ENCODE assay signal across 1 cellular context in genomic region chr12:53757095-53757770, GRCh38.
A peak's percentile ranks its signal among the peaks of the same experiment; 100 is the strongest.
TF ChIP-seq lines count a peak whose summit lies in the region.

No MANE protein-coding gene starts in this region.

TF ChIP-seq in GM12878, 131 proteins besides CTCF, POLR2A, EP300 and RAD21 (continued from another document and continues in another):
- TF ChIP-seq E4F1 (IDR thresholded peaks at IDR 0.05; ENCODE audit: borderline replicate concordance, partially characterized antibody) (no peak), E2F8 (IDR thresholded peaks at IDR 0.05; ENCODE audit: low read depth, partially characterized antibody) (no peak), GATAD2B (conservative IDR thresholded peaks at IDR 0.05; ENCODE audit: low read depth) (0 out of 2 replicates have a peak, but pooled peaks have one; percentile 43), RUNX3 (IDR thresholded peaks at IDR 0.05; ENCODE audit: low read length) (no peak), HDGF (IDR thresholded peaks at IDR 0.05) (no peak), YY1 (IDR thresholded peaks at IDR 0.05; ENCODE audit: low read depth, low read length) (peak; percentile 56), SRF (IDR thresholded peaks at IDR 0.05; ENCODE audit: low read depth in 2 of 2, low read length in 2 of 2) (no peak), CBX3 (IDR thresholded peaks at IDR 0.05; ENCODE audit: borderline replicate concordance, low read depth) (no peak), SMC3 (IDR thresholded peaks at IDR 0.05; ENCODE audit: borderline replicate concordance, low read length) (peak; percentile 46; the same call in 1 of the 2 replicates), CEBPB (IDR thresholded peaks at IDR 0.05; ENCODE audit: borderline replicate concordance in 1 of 2, low read depth in 2 of 2, low read length in 2 of 2) (no peak), MTA3 (IDR thresholded peaks at IDR 0.05; ENCODE audit: borderline replicate concordance, low read length) (no peak), RELA (IDR thresholded peaks at IDR 0.05; ENCODE audit: borderline replicate concordance, partially characterized antibody) (peak; percentile 47), DPF2 (IDR thresholded peaks at IDR 0.05) (0 out of 2 replicates have a peak, but pooled peaks have one; percentile 28), NBN (IDR thresholded peaks at IDR 0.05) (peak; percentile 18; the same call in 1 of the 2 replicates), HDAC6 (IDR thresholded peaks at IDR 0.05; ENCODE audit: unreplicated experiment) (no peak), ZNF24 (IDR thresholded peaks at IDR 0.05) (no peak), MEF2A (IDR thresholded peaks at IDR 0.05; ENCODE audit: insufficient read depth, low read depth, low read length) (no peak), CBX5 (IDR thresholded peaks at IDR 0.05; ENCODE audit: low read depth) (no peak), PAX5 (IDR thresholded peaks at IDR 0.05; ENCODE audit: borderline replicate concordance, low read depth, low read length) (0 out of 2 replicates have a peak, but pooled peaks have one; percentile 22), JUND (IDR thresholded peaks at IDR 0.05; ENCODE audit: low read depth, low read length) (no peak), IRF5 (IDR thresholded peaks at IDR 0.05; ENCODE audit: borderline replicate concordance) (no peak), SUZ12 (IDR thresholded peaks at IDR 0.05; ENCODE audit: unreplicated experiment) (no peak), SUPT20H (IDR thresholded peaks at IDR 0.05; ENCODE audit: borderline replicate concordance, control insufficient read depth, low read depth, low read length) (no peak), BACH1 (IDR thresholded peaks at IDR 0.05; ENCODE audit: borderline replicate concordance) (no peak), NR2C1 (IDR thresholded peaks at IDR 0.05) (no peak), BCL11A (IDR thresholded peaks at IDR 0.05; ENCODE audit: low read depth, low read length) (no peak), WRNIP1 (IDR thresholded peaks at IDR 0.05; ENCODE audit: borderline replicate concordance, low read depth, low read length) (no peak), MXI1 (IDR thresholded peaks at IDR 0.05; ENCODE audit: low read depth, low read length) (peak; percentile 67; the same call in 1 of the 2 replicates), SREBF2 (IDR thresholded peaks at IDR 0.05; ENCODE audit: low read length) (no peak), STAT1 (conservative IDR thresholded peaks at IDR 0.05) (0 out of 2 replicates have a peak, but pooled peaks have one; percentile 26), KAT2A (conservative IDR thresholded peaks at IDR 0.05; ENCODE audit: control insufficient read depth, low read depth, low read length) (no peak), RELB (IDR thresholded peaks at IDR 0.05; ENCODE audit: low read depth) (no peak; the same call in 1 of the 2 replicates), LARP7 (IDR thresholded peaks at IDR 0.05) (no peak), CHD4 (IDR thresholded peaks at IDR 0.05) (no peak), YBX1 (IDR thresholded peaks at IDR 0.05) (no peak)
- TF ChIP-seq, protein P1, sequence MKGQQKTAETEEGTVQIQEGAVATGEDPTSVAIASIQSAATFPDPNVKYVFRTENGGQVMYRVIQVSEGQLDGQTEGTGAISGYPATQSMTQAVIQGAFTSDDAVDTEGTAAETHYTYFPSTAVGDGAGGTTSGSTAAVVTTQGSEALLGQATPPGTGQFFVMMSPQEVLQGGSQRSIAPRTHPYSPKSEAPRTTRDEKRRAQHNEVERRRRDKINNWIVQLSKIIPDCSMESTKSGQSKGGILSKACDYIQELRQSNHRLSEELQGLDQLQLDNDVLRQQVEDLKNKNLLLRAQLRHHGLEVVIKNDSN (IDR thresholded peaks at IDR 0.05; ENCODE audit: borderline replicate concordance, extremely low read length, insufficient read depth, low read depth, low read length), result no peak
- TF ChIP-seq, protein P2, sequence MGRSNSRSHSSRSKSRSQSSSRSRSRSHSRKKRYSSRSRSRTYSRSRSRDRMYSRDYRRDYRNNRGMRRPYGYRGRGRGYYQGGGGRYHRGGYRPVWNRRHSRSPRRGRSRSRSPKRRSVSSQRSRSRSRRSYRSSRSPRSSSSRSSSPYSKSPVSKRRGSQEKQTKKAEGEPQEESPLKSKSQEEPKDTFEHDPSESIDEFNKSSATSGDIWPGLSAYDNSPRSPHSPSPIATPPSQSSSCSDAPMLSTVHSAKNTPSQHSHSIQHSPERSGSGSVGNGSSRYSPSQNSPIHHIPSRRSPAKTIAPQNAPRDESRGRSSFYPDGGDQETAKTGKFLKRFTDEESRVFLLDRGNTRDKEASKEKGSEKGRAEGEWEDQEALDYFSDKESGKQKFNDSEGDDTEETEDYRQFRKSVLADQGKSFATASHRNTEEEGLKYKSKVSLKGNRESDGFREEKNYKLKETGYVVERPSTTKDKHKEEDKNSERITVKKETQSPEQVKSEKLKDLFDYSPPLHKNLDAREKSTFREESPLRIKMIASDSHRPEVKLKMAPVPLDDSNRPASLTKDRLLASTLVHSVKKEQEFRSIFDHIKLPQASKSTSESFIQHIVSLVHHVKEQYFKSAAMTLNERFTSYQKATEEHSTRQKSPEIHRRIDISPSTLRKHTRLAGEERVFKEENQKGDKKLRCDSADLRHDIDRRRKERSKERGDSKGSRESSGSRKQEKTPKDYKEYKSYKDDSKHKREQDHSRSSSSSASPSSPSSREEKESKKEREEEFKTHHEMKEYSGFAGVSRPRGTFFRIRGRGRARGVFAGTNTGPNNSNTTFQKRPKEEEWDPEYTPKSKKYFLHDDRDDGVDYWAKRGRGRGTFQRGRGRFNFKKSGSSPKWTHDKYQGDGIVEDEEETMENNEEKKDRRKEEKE (IDR thresholded peaks at IDR 0.05), result no peak
- TF ChIP-seq, protein P3, sequence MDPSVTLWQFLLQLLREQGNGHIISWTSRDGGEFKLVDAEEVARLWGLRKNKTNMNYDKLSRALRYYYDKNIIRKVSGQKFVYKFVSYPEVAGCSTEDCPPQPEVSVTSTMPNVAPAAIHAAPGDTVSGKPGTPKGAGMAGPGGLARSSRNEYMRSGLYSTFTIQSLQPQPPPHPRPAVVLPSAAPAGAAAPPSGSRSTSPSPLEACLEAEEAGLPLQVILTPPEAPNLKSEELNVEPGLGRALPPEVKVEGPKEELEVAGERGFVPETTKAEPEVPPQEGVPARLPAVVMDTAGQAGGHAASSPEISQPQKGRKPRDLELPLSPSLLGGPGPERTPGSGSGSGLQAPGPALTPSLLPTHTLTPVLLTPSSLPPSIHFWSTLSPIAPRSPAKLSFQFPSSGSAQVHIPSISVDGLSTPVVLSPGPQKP (IDR thresholded peaks at IDR 0.05; ENCODE audit: low read depth, low read length), result no peak; the same call in 1 of the 2 replicates
- TF ChIP-seq, protein P4, sequence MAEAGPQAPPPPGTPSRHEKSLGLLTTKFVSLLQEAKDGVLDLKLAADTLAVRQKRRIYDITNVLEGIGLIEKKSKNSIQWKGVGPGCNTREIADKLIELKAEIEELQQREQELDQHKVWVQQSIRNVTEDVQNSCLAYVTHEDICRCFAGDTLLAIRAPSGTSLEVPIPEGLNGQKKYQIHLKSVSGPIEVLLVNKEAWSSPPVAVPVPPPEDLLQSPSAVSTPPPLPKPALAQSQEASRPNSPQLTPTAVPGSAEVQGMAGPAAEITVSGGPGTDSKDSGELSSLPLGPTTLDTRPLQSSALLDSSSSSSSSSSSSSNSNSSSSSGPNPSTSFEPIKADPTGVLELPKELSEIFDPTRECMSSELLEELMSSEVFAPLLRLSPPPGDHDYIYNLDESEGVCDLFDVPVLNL (IDR thresholded peaks at IDR 0.05; ENCODE audit: low read depth, low read length), result no peak
- TF ChIP-seq, protein P5, sequence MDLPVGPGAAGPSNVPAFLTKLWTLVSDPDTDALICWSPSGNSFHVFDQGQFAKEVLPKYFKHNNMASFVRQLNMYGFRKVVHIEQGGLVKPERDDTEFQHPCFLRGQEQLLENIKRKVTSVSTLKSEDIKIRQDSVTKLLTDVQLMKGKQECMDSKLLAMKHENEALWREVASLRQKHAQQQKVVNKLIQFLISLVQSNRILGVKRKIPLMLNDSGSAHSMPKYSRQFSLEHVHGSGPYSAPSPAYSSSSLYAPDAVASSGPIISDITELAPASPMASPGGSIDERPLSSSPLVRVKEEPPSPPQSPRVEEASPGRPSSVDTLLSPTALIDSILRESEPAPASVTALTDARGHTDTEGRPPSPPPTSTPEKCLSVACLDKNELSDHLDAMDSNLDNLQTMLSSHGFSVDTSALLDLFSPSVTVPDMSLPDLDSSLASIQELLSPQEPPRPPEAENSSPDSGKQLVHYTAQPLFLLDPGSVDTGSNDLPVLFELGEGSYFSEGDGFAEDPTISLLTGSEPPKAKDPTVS (IDR thresholded peaks at IDR 0.05; ENCODE audit: low read depth, low read length), result no peak
- TF ChIP-seq, protein P6, sequence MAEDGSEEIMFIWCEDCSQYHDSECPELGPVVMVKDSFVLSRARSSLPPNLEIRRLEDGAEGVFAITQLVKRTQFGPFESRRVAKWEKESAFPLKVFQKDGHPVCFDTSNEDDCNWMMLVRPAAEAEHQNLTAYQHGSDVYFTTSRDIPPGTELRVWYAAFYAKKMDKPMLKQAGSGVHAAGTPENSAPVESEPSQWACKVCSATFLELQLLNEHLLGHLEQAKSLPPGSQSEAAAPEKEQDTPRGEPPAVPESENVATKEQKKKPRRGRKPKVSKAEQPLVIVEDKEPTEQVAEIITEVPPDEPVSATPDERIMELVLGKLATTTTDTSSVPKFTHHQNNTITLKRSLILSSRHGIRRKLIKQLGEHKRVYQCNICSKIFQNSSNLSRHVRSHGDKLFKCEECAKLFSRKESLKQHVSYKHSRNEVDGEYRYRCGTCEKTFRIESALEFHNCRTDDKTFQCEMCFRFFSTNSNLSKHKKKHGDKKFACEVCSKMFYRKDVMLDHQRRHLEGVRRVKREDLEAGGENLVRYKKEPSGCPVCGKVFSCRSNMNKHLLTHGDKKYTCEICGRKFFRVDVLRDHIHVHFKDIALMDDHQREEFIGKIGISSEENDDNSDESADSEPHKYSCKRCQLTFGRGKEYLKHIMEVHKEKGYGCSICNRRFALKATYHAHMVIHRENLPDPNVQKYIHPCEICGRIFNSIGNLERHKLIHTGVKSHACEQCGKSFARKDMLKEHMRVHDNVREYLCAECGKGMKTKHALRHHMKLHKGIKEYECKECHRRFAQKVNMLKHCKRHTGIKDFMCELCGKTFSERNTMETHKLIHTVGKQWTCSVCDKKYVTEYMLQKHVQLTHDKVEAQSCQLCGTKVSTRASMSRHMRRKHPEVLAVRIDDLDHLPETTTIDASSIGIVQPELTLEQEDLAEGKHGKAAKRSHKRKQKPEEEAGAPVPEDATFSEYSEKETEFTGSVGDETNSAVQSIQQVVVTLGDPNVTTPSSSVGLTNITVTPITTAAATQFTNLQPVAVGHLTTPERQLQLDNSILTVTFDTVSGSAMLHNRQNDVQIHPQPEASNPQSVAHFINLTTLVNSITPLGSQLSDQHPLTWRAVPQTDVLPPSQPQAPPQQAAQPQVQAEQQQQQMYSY (CRISPR knock-in tag; IDR thresholded peaks at IDR 0.05), result no peak
